In the genomic region with DNA sequence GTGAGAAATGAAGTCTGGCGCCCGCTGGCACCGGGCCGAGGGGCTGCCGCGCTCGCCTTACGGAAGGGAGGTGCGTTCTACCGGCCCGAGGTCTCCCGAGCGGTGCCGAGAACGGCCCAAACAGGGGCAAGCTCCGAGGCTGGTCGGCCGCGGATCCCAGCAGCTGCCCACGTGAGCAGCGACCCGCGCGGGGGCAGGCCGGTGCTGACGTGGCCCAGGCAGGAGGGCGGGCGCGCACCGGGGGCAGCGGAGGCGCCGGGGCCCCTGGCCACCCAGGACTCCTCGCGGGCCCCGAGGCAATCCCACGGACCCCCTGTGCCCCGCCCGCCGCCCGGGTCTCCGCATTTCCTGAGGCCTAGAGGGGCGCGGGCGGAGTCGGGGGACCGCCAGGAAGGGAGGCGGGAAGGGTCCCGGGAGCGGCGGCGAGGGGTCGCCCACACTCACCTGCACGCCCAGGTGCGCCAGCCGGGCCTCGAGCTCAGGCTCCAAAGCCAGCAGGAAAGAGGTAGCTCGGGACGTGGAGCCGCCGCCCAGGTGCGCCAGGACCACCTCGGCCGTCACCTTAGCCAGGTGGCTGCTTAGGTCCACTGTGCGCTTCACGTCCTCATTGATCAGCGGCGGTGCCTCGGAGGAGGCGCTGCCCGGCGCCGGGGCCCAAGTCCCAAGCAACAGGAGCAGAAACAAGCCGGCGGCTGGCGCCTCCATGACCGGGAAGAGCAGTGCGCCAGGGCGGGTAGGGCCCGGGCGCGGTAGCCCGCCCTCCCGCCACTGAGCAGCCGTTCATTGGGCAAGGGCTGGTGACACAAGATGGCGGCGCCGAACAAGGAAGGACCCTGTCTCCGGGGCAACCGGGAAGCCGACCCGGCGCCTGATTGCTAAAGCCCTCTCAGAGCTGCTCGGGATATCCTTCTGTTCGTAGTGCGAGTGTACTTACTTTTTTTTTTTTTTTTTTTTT, we compare ENCODE assay signal across 8 cellular contexts. TPM values are rescaled to one million over a fixed set of nuclear protein-coding genes. Genes with fewer than 3 reads are reported as not detected.
DNase-seq lines count a peak whose midpoint lies in the region; ATAC-seq and TF ChIP-seq lines count a peak whose summit lies in the region.

A gene (minus strand): TSS at position 723 of the 955 bp plus-strand sequence. CDS start 18 bp downstream, at position 705.

- H3K9me3 ChIP-seq in vagina: no peaks in the 10 kb centered on the region

- in situ Hi-C loops in astrocyte of the cerebellum (cut with HindIII; ENCODE audit: low sequenced_read_pairs): no loop called here

- TF ChIP-seq POLR2A in vagina (IDR thresholded peaks at IDR 0.05): peak; percentile 18 to 74

- intact Hi-C loops in vagina (cut with DNase I): no loop called here

- H3K4me1 ChIP-seq in rectal smooth muscle tissue (ENCODE audit: control insufficient read depth, insufficient read depth, low read length) (peaks cover 10% of the 10 kb centered on the region), vagina (peaks cover 36% of the 10 kb centered on the region)

- no peak for TF ChIP-seq CTCF in astrocyte of the cerebellum (IDR thresholded peaks at IDR 0.05; ENCODE audit: low read depth, low read length, missing control alignments)
- no peak for TF ChIP-seq CTCF in vagina (IDR thresholded peaks at IDR 0.05)

- H3K36me3 ChIP-seq in rectal smooth muscle tissue (ENCODE audit: control insufficient read depth, insufficient read depth, low read length) (no peaks in the 10 kb centered on the region), vagina (no peaks in the 10 kb centered on the region)

- peak within 1 kb of the TSS; percentile 97 for H3K4me3 ChIP-seq in astrocyte of the cerebellum (ENCODE audit: low read depth, low read length)
- peak within 1 kb of the TSS; percentile 99 for H3K4me3 ChIP-seq in rectal smooth muscle tissue (ENCODE audit: low read length)
- peak within 1 kb of the TSS; percentile 97 to 100 for H3K4me3 ChIP-seq in vagina

- H3K9ac ChIP-seq in rectal smooth muscle tissue (ENCODE audit: low read length): peak within 1 kb of the TSS; percentile 95

- no peaks in the 10 kb centered on the region for H3K27me3 ChIP-seq in rectal smooth muscle tissue (ENCODE audit: control insufficient read depth, insufficient read depth, low read length)
- H3K27me3 ChIP-seq in vagina: no peaks in the 10 kb centered on the region

- DNase-seq in NCI-H2081 (lab: John Stamatoyannopoulos, UW): peak; percentile 94 to 98
- peak; percentile 90 for DNase-seq in T-helper 9 cell
- DNase-seq in astrocyte of the cerebellum (ENCODE audit: low read depth): peak; percentile 89
- DNase-seq in hepatic stellate cell (ENCODE audit: low spot score): peak; percentile 93
- peak in 1 of 2 donors; percentile 97 for DNase-seq in vagina (ENCODE audit: extremely low spot score in 2 of 2)

- ATAC-seq in GM18517 (IDR thresholded peaks at IDR 0.05; ENCODE audit: unreplicated experiment): peak; percentile 91
- peak; percentile 93 for ATAC-seq in HG03039 (IDR thresholded peaks at IDR 0.05; ENCODE audit: unreplicated experiment)

- peak within 1 kb of the TSS; percentile 98 for H3K27ac ChIP-seq in rectal smooth muscle tissue (ENCODE audit: low read depth, low read length)
- H3K27ac ChIP-seq in vagina: peak within 1 kb of the TSS; percentile 98

RNA-seq across cellular contexts. Expression of the gene that starts here (rescaled TPM):
- 149 TPM for total RNA-seq in vagina
